ENCODE assay signal across 8 cellular contexts in the genomic region with DNA sequence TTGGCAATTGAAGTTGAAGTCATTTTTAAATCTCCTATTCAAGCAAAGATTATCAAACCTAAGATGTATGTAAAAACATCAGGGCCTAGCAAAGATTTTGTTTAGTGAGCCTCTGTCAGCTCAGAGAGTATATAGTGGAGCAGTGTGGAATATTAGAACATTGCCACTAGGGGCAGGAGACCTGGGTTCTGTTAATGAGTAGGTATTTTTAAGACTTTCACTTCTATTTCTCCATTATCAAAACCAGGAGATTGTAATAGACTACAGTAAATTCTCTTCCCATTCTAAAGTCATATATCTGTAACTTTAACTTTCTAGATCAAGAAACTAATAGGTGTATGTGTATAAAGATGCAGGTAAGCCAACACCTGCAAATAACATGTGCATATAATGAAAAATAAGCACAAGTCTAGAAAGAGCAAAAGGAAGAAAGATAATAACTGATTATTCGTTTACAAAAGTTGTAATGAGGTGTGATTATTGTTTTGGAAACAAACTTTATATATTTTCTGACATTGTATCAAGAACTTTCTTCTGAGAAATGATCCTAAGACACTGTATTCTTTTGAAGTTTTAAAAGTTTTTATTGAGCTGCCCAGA.
DNase-seq lines count a peak whose midpoint lies in the region; FAIRE-seq and TF ChIP-seq lines count a peak whose summit lies in the region.

No MANE protein-coding gene starts in this region.

- intact Hi-C loops in activated T-helper 2 cell treated with anti-CD3 and anti-CD28 coated beads, Interferon-gamma antibody, Interleukin-2, Interleukin-4, amounts not matched to agents 10 μg/mL and 5 μg/mL and 100 μg/mL, durations not matched to agents 14 hours and 24 hours and 36 hours (cut with micrococcal nuclease), result no loop called here

- no peaks in the 10 kb centered on the region for H3K36me3 Mint-ChIP-seq in activated T-helper 2 cell treated with anti-CD3 and anti-CD28 coated beads, Interferon-gamma antibody, Interleukin-2, Interleukin-4, amounts not matched to agents 10 μg/mL and 5 μg/mL and 100 μg/mL, durations not matched to agents 14 hours and 24 hours and 36 hours (ENCODE audit: low read depth)

- no peaks in the 10 kb centered on the region for H3K9me3 Mint-ChIP-seq in activated T-helper 2 cell treated with anti-CD3 and anti-CD28 coated beads, Interferon-gamma antibody, Interleukin-2, Interleukin-4, amounts not matched to agents 10 μg/mL and 5 μg/mL and 100 μg/mL, durations not matched to agents 14 hours and 24 hours and 36 hours

- FAIRE-seq in GM12892 (lab: Jason Lieb, UNC), result peak; percentile 24

- TF ChIP-seq POLR2A in GM12892 (IDR thresholded peaks at IDR 0.05; ENCODE audit: low read depth, low read length), result no peak

- H3K27ac Mint-ChIP-seq in activated T-helper 2 cell treated with anti-CD3 and anti-CD28 coated beads, Interferon-gamma antibody, Interleukin-2, Interleukin-4, amounts not matched to agents 10 μg/mL and 5 μg/mL and 100 μg/mL, durations not matched to agents 14 hours and 24 hours and 36 hours, result no peak overlapping the region

- no peak overlapping the region for H3K4me3 ChIP-seq in fibroblast of mammary gland (ENCODE audit: control insufficient read depth, low read depth, low read length)

- H3K4me1 Mint-ChIP-seq in activated T-helper 2 cell treated with anti-CD3 and anti-CD28 coated beads, Interferon-gamma antibody, Interleukin-2, Interleukin-4, amounts not matched to agents 10 μg/mL and 5 μg/mL and 100 μg/mL, durations not matched to agents 14 hours and 24 hours and 36 hours (ENCODE audit: low read depth), result no peaks in the 10 kb centered on the region

- peak; percentile 58 for TF ChIP-seq CTCF in fibroblast of mammary gland (conservative IDR thresholded peaks at IDR 0.05; ENCODE audit: control insufficient read depth, insufficient read depth, low read depth, low read length)

- peak; percentile 2 for DNase-seq in GM12892 (ENCODE audit: insufficient read length)
- peak; percentile 16 for DNase-seq in H4 (ENCODE audit: low spot score)
- DNase-seq in NCI-H1694 treated with DMSO at 0.1 percent for 48 hours (lab: John Stamatoyannopoulos, UW), result peak; percentile 23
- peak; percentile 22 for DNase-seq in fibroblast of mammary gland (ENCODE audit: low read depth)
- no peak for DNase-seq in activated T-helper 2 cell treated with anti-CD3 and anti-CD28 coated beads, Interferon-gamma antibody, Interleukin-2, Interleukin-4, amounts not matched to agents 10 μg/mL and 5 μg/mL and 100 μg/mL, durations not matched to agents 14 hours and 24 hours and 36 hours (ENCODE audit: low spot score)
- DNase-seq in NCI-H1092 treated with DMSO at 0.1 percent for 48 hours (lab: John Stamatoyannopoulos, UW), result no peak
- DNase-seq in NCI-H526 treated with DMSO at 0.1 percent for 48 hours (lab: John Stamatoyannopoulos, UW), result no peak
- no peak for DNase-seq in cerebellum (ENCODE audit: low spot score)

- no peaks in the 10 kb centered on the region for H3K27me3 Mint-ChIP-seq in activated T-helper 2 cell treated with anti-CD3 and anti-CD28 coated beads, Interferon-gamma antibody, Interleukin-2, Interleukin-4, amounts not matched to agents 10 μg/mL and 5 μg/mL and 100 μg/mL, durations not matched to agents 14 hours and 24 hours and 36 hours (ENCODE audit: low read depth)

- no peak overlapping the region for H3K4me3 Mint-ChIP-seq in activated T-helper 2 cell treated with anti-CD3 and anti-CD28 coated beads, Interferon-gamma antibody, Interleukin-2, Interleukin-4, amounts not matched to agents 10 μg/mL and 5 μg/mL and 100 μg/mL, durations not matched to agents 14 hours and 24 hours and 36 hours (ENCODE audit: low read depth)

Comparison
In these comparisons a context has a peak if more than half of its experiments do, and no peak if none do; other contexts are left out.
1. DNase-seq: peak in GM12892 (single experiment), H4 (single experiment), NCI-H1694 treated with DMSO at 0.1 percent for 48 hours (single experiment) and fibroblast of mammary gland (single experiment); none in activated T-helper 2 cell treated with anti-CD3 and anti-CD28 coated beads, Interferon-gamma antibody, Interleukin-2, Interleukin-4, amounts not matched to agents 10 μg/mL and 5 μg/mL and 100 μg/mL, durations not matched to agents 14 hours and 24 hours and 36 hours (single experiment), NCI-H1092 treated with DMSO at 0.1 percent for 48 hours (single experiment), NCI-H526 treated with DMSO at 0.1 percent for 48 hours (single experiment) and cerebellum (single experiment).